ENCODE assay signal across 16 cellular contexts in the genomic region with DNA sequence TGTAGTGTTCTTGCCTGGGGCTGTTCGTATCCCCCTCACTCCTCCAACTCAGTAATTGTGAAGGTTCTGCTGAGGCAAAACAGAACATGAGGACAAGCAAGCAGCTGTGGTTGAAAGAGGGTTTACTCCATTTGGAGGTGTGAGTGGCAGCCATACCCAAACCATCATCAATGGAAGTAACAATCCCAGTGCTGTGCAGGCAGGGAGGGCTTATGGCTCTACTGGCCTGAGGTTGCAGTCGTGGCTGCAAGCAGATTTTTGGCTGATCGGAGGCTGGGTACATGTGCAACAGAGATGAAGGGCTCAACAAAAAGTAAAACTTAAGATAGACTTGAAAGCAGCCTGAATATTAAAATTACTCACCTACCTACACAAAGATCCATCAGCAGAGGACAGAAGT. TPM values are rescaled to one million over a fixed set of nuclear protein-coding genes. Genes with fewer than 3 reads are reported as not detected.
DNase-seq lines count a peak whose midpoint lies in the region; ATAC-seq and TF ChIP-seq lines count a peak whose summit lies in the region.
"Had no signal": no experiment of that assay in that cellular context is flagged by ENCODE, and none has a peak within 500 bp of the region (broad histone marks: within the 10 kb centered on the region; RNA-seq: fewer than 3 reads in every experiment).

No MANE protein-coding gene starts in this region.

- no peak overlapping the region for H3K4me3 Mint-ChIP-seq in CD14-positive monocyte
- peak overlapping the region in 1 of 2 donors; percentile 37 for H3K4me3 Mint-ChIP-seq in effector memory CD8-positive, alpha-beta T cell
- no peak overlapping the region for H3K4me3 Mint-ChIP-seq in stimulated activated naive B cell treated with anti-CD40 and anti-IgM and Interleukin-4, amounts not matched to agents 10 μg/mL and 1 μg/mL and 100 μg/mL, for 72 hours

- H3K9me3 Mint-ChIP-seq in CD14-positive monocyte, result peaks cover 0 to 2% (median 0%) of the 10 kb centered on the region in 7 donors
- no peaks in the 10 kb centered on the region for H3K9me3 Mint-ChIP-seq in effector memory CD8-positive, alpha-beta T cell
- no peaks in the 10 kb centered on the region for H3K9me3 Mint-ChIP-seq in stimulated activated naive B cell treated with anti-CD40 and anti-IgM and Interleukin-4, amounts not matched to agents 10 μg/mL and 1 μg/mL and 100 μg/mL, for 72 hours

- H3K4me3 ChIP-seq in HUES48 (ENCODE audit: low read depth, low read length) (no peak overlapping the region), neutrophil (ENCODE audit: low read depth in 1 of 2, low read length in 1 of 2) (no peak overlapping the region)
- H3K4me3 ChIP-seq: cardiac muscle cell, hepatocyte had no signal

- H3K27me3 Mint-ChIP-seq in CD14-positive monocyte (ENCODE audit: low read depth in 3 of 3), result peaks cover 0 to 2% (median 0%) of the 10 kb centered on the region in 3 donors
- H3K27me3 Mint-ChIP-seq in effector memory CD8-positive, alpha-beta T cell, result no peaks in the 10 kb centered on the region
- no peaks in the 10 kb centered on the region for H3K27me3 Mint-ChIP-seq in stimulated activated naive B cell treated with anti-CD40 and anti-IgM and Interleukin-4, amounts not matched to agents 10 μg/mL and 1 μg/mL and 100 μg/mL, for 72 hours

- H3K36me3 Mint-ChIP-seq in CD14-positive monocyte, result peaks cover 46 to 67% of the 10 kb centered on the region in 2 donors
- peaks cover 92% of the 10 kb centered on the region for H3K36me3 Mint-ChIP-seq in effector memory CD8-positive, alpha-beta T cell (ENCODE audit: insufficient read depth)
- H3K36me3 Mint-ChIP-seq in stimulated activated naive B cell treated with anti-CD40 and anti-IgM and Interleukin-4, amounts not matched to agents 10 μg/mL and 1 μg/mL and 100 μg/mL, for 72 hours, result peaks cover 34 to 51% of the 10 kb centered on the region in 2 donors

- peaks cover 40% of the 10 kb centered on the region for H3K36me3 ChIP-seq in HUES48 (ENCODE audit: control insufficient read depth, insufficient read depth, low read length)
- peaks cover 20% of the 10 kb centered on the region for H3K36me3 ChIP-seq in neutrophil
- H3K36me3 ChIP-seq: cardiac muscle cell had no signal

- H3K27me3 ChIP-seq in HUES48 (ENCODE audit: control insufficient read depth, insufficient read depth, low read length) (no peaks in the 10 kb centered on the region), neutrophil (no peaks in the 10 kb centered on the region)
- H3K27me3 ChIP-seq: cardiac muscle cell, hepatocyte had no signal

- no peak overlapping the region for H3K9ac ChIP-seq in HUES48 (ENCODE audit: low read depth, low read length)
- H3K9ac ChIP-seq: parathyroid adenoma had no signal

- no peak for DNase-seq in CD14-positive monocyte (ENCODE audit: low spot score)
- DNase-seq in effector memory CD8-positive, alpha-beta T cell, result no peak
- no peak for DNase-seq in cortex of kidney (lab: John Stamatoyannopoulos, UW)
- DNase-seq in stimulated activated naive B cell treated with anti-CD40 and anti-IgM and Interleukin-4, amounts not matched to agents 10 μg/mL and 1 μg/mL and 100 μg/mL, for 72 hours, result no peak
- no peak for DNase-seq in cerebellum (ENCODE audit: low spot score)
- DNase-seq: activated CD4-positive, CD25-positive, alpha-beta regulatory T cell treated with anti-CD3 and anti-CD28 coated beads, Interleukin-2, amount 50 U/mL, for 72 hours; DND-41; NCI-H1105; NCI-H510A had no signal

- intact Hi-C loops in CD14-positive monocyte (cut with micrococcal nuclease), result loop anchor here in 1 of 2 donors (5.0 kb wide), 1 partner anchor 151 kb away; no protein-coding TSS in a partner anchor

- H3K27ac ChIP-seq in HUES48 (ENCODE audit: low read depth, low read length), result peak overlapping the region; percentile 55
- H3K27ac ChIP-seq in neutrophil, result peak overlapping the region; percentile 61
- H3K27ac ChIP-seq: cardiac muscle cell, epithelial cell of prostate, hepatocyte, parathyroid adenoma had no signal

- TF ChIP-seq CTCF in CD14-positive monocyte (IDR thresholded peaks at IDR 0.05) (no peak), neutrophil (IDR thresholded peaks at IDR 0.05) (no peak)

- ATAC-seq in effector memory CD8-positive, alpha-beta T cell (replicated peaks), result no peak
- ATAC-seq in GM18858 (IDR thresholded peaks at IDR 0.05; ENCODE audit: unreplicated experiment), result no peak
- no peak for ATAC-seq in stimulated activated naive B cell treated with anti-CD40 and anti-IgM and Interleukin-4, amounts not matched to agents 10 μg/mL and 1 μg/mL and 100 μg/mL, for 72 hours (replicated peaks)

- peaks cover 4% of the 10 kb centered on the region; the same call in 1 of the 2 replicates for H3K4me1 ChIP-seq in HUES48 (ENCODE audit: control insufficient read depth, insufficient read depth, low read length)
- H3K4me1 ChIP-seq in neutrophil (ENCODE audit: control insufficient read depth in 1 of 2, insufficient read depth in 1 of 2, low read depth in 1 of 2, low read length in 1 of 2), result peaks cover 16 to 20% of the 10 kb centered on the region in 2 experiments
- H3K4me1 ChIP-seq: parathyroid adenoma had no signal

- no peaks in the 10 kb centered on the region for H3K9me3 ChIP-seq in HUES48 (ENCODE audit: control insufficient read depth, insufficient read depth, low read length)
- H3K9me3 ChIP-seq in neutrophil, result no peaks in the 10 kb centered on the region

- peaks cover 31% of the 10 kb centered on the region for H3K4me1 Mint-ChIP-seq in CD14-positive monocyte
- H3K4me1 Mint-ChIP-seq in effector memory CD8-positive, alpha-beta T cell (ENCODE audit: low read depth in 2 of 2), result peaks cover 6 to 10% of the 10 kb centered on the region in 2 donors
- H3K4me1 Mint-ChIP-seq in stimulated activated naive B cell treated with anti-CD40 and anti-IgM and Interleukin-4, amounts not matched to agents 10 μg/mL and 1 μg/mL and 100 μg/mL, for 72 hours, result peaks cover 11 to 13% of the 10 kb centered on the region in 2 donors

- H3K27ac Mint-ChIP-seq in CD14-positive monocyte, result peak overlapping the region; percentile 52 to 86 (median 79)
- H3K27ac Mint-ChIP-seq in effector memory CD8-positive, alpha-beta T cell, result peak overlapping the region; percentile 57 to 73
- no peak overlapping the region for H3K27ac Mint-ChIP-seq in stimulated activated naive B cell treated with anti-CD40 and anti-IgM and Interleukin-4, amounts not matched to agents 10 μg/mL and 1 μg/mL and 100 μg/mL, for 72 hours

RNA-seq across cellular contexts. Expression of a gene that starts 13.2 kb away (rescaled TPM):
- 100 to 1,000 TPM; 226 to 246 TPM for polyA plus RNA-seq in CD14-positive monocyte
- 109 TPM for total RNA-seq in cerebellum

RNA-seq across cellular contexts. Expression of a gene that starts 40.1 kb away (rescaled TPM):
- polyA plus RNA-seq in CD14-positive monocyte, result 10 to 100 TPM in 1 of 2 donors, 1 to 10 TPM in 1; 8.9 to 13.4 TPM
- 10.3 TPM for total RNA-seq in cerebellum
